In genomic region chr1:47420547-47420946, GRCh38 we compare ENCODE assay signal across 1 cellular context.
TF ChIP-seq lines count a peak whose summit lies in the region.

No MANE protein-coding gene starts in this region.

TF ChIP-seq in K562, 482 proteins besides CTCF, POLR2A, EP300 and RAD21 (continued from another document):
- TF ChIP-seq ZBTB40 (IDR thresholded peaks at IDR 0.05) (peak; percentile 81), ZBTB40 (CRISPR knock-in tag; IDR thresholded peaks at IDR 0.05) (peak; percentile 69), THRA (IDR thresholded peaks at IDR 0.05) (no peak), ZNF511 (CRISPR knock-in tag; IDR thresholded peaks at IDR 0.05) (no peak), TOE1 (IDR thresholded peaks at IDR 0.05; ENCODE audit: borderline replicate concordance) (no peak), TOE1 (CRISPR knock-in tag; IDR thresholded peaks at IDR 0.05; ENCODE audit: borderline replicate concordance, low read depth) (no peak), GMEB1 (CRISPR knock-in tag; IDR thresholded peaks at IDR 0.05) (no peak), TCFL5 (CRISPR knock-in tag; conservative IDR thresholded peaks at IDR 0.05) (no peak), ZNF639 (CRISPR knock-in tag; conservative IDR thresholded peaks at IDR 0.05 in 1 of 2, IDR thresholded peaks at IDR 0.05 in 1 of 2) (no peak), MXI1 (IDR thresholded peaks at IDR 0.05; ENCODE audit: low read depth, low read length) (no peak), CBX2 (IDR thresholded peaks at IDR 0.05; ENCODE audit: insufficient read depth, low read length, poor library complexity, severe bottlenecking) (peak; percentile 47), ZNF445 (CRISPR knock-in tag; IDR thresholded peaks at IDR 0.05; ENCODE audit: low read depth) (no peak), ZNF518B (CRISPR knock-in tag; IDR thresholded peaks at IDR 0.05) (no peak), KLF13 (tag; IDR thresholded peaks at IDR 0.05; ENCODE audit: borderline replicate concordance, low read depth) (no peak), GTF2F1 (IDR thresholded peaks at IDR 0.05; ENCODE audit: low read depth, low read length) (no peak), TFE3 (CRISPR knock-in tag; IDR thresholded peaks at IDR 0.05) (no peak)
